Comparison of ENCODE assay signal across 15 cellular contexts in the genomic region with DNA sequence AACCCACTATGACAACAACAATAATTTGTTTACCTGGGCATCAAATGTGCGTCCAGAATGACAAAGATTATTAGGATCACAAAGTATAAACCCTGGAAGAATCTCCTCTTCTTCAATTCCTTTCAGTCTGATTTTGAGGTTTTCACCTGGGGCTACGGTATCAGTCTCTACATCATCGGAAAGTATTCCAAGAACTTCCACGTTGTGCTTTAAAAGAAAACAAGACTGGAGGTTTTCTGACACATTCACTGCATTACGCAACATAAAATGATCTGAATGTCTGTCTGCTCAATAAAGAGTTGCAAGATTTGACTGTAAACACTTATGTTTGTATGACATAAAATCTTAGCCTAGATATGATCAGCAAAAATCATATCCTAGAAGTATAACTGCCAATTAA.
"Had no signal": no experiment of that assay in that cellular context is flagged by ENCODE, and none has a peak within 500 bp of the region (broad histone marks: within the 10 kb centered on the region; RNA-seq: fewer than 3 reads in every experiment).

No MANE protein-coding gene starts in this region.

- H3K9me3 ChIP-seq: esophagus squamous epithelium, pancreas, stomach, thoracic aorta had no signal

- H3K4me1 ChIP-seq: pancreas had no signal

- H3K27me3 ChIP-seq: brain microvascular endothelial cell, esophagus squamous epithelium, hepatocyte, pancreas, stomach had no signal

- H3K27ac ChIP-seq: brain microvascular endothelial cell, esophagus squamous epithelium, hepatocyte, pancreas, stomach, thoracic aorta had no signal

- DNase-seq: activated CD4-positive, alpha-beta T cell treated with anti-CD3 and anti-CD28 coated beads for 48 hours; activated CD8-positive, alpha-beta memory T cell treated with anti-CD3 and anti-CD28 coated beads for 24 hours; activated naive CD4-positive, alpha-beta T cell treated with anti-CD3 and anti-CD28 coated beads, Interleukin-2, amount 10 ng/mL, durations not matched to agents 7 days and 5 days; amniotic stem cell; brain microvascular endothelial cell; esophagus squamous epithelium; pancreas; stimulated activated CD4-positive, alpha-beta T cell treated with anti-CD3 and anti-CD28 coated beads, Interleukin-15, amount 100 ng/mL, for 24 hours; stimulated activated CD4-positive, alpha-beta T cell treated with anti-CD3 and anti-CD28 coated beads, Interleukin-4, amount 100 ng/mL, for 24 hours; stomach; T-helper 1 cell had no signal

- H3K27me3 Mint-ChIP-seq: activated naive CD4-positive, alpha-beta T cell treated with anti-CD3 and anti-CD28 coated beads, Interleukin-2, amount 10 ng/mL, durations not matched to agents 7 days and 5 days had no signal

- H3K9me3 Mint-ChIP-seq: activated naive CD4-positive, alpha-beta T cell treated with anti-CD3 and anti-CD28 coated beads, Interleukin-2, amount 10 ng/mL, durations not matched to agents 7 days and 5 days; neural crest cell; WTC11 had no signal

- H3K4me3 Mint-ChIP-seq: activated naive CD4-positive, alpha-beta T cell treated with anti-CD3 and anti-CD28 coated beads, Interleukin-2, amount 10 ng/mL, durations not matched to agents 7 days and 5 days; neural crest cell; WTC11 had no signal

- H3K27ac Mint-ChIP-seq: activated naive CD4-positive, alpha-beta T cell treated with anti-CD3 and anti-CD28 coated beads, Interleukin-2, amount 10 ng/mL, durations not matched to agents 7 days and 5 days; WTC11 had no signal

- H3K4me3 ChIP-seq: esophagus squamous epithelium, hepatocyte, pancreas, stomach, thoracic aorta had no signal

- H3K4me1 Mint-ChIP-seq: neural crest cell, WTC11 had no signal
